ENCODE assay signal across 19 cellular contexts in genomic region chr20:51523276-51524013, GRCh38. TPM values are rescaled to one million over a fixed set of nuclear protein-coding genes. Genes with fewer than 3 reads are reported as not detected.
DNase-seq lines count a peak whose midpoint lies in the region; ATAC-seq and TF ChIP-seq lines count a peak whose summit lies in the region.
"Had no signal": no experiment of that assay in that cellular context is flagged by ENCODE, and none has a peak within 500 bp of the region (broad histone marks: within the 10 kb centered on the region; RNA-seq: fewer than 3 reads in every experiment).

No MANE protein-coding gene starts in this region.

- in situ Hi-C loops in HAP-1 (cut with MboI; ENCODE audit: low sequenced_read_pairs) = no loop called here

- H3K27ac ChIP-seq in OCI-LY1 (ENCODE audit: low read depth, low read length, poor library complexity, severe bottlenecking) = peak overlapping the region; percentile 64
- H3K27ac ChIP-seq: 22Rv1 had no signal

- H3K27me3 ChIP-seq in OCI-LY1 (ENCODE audit: insufficient read depth, low read length) (no peaks in the 10 kb centered on the region), HAP-1 (ENCODE audit: low read depth) (no peaks in the 10 kb centered on the region)
- H3K27me3 ChIP-seq: MG63 had no signal

- no peak overlapping the region for H3K9ac ChIP-seq in OCI-LY1 (ENCODE audit: low read length)

- no peaks in the 10 kb centered on the region for H4K20me1 ChIP-seq in OCI-LY1 (ENCODE audit: insufficient read depth, low read length)

- H3K36me3 ChIP-seq in OCI-LY1 (ENCODE audit: insufficient read depth, low read length) (peaks cover 36% of the 10 kb centered on the region), HAP-1 (replicated peaks) (no peaks in the 10 kb centered on the region)
- H3K36me3 ChIP-seq: MG63 had no signal

- no peak for DNase-seq in activated T-cell treated with anti-CD3 and anti-CD28 coated beads, Interleukin-2, amount 50 U/mL, for 24 hours
- no peak for DNase-seq in activated T-cell treated with anti-CD3 and anti-CD28 coated beads, Interleukin-2, amount 50 U/mL, for 4 hours
- DNase-seq in immature natural killer cell (no peak), NCI-H2196 (lab: John Stamatoyannopoulos, UW; ENCODE audit: unreplicated experiment) (no peak), HAP-1 (ENCODE audit: low spot score in 2 of 2) (no peak)
- DNase-seq: ACHN; C1 segment of cervical spinal cord; CD8-positive, alpha-beta T cell; MG63; NCI-H1417; NCI-H1694 treated with DMSO at 0.1 percent for 48 hours; NCI-H446 treated with DMSO at 0.1 percent for 48 hours; NCI-H526 treated with DMSO at 0.1 percent for 48 hours; PC-3; Right ventricle myocardium superior had no signal

- ATAC-seq in activated T-cell treated with anti-CD3 and anti-CD28 coated beads, Interleukin-2, amount 50 U/mL, for 4 hours = no peak
- ATAC-seq in stimulated activated memory B cell treated with anti-CD40 and anti-IgM and Interleukin-4, amounts not matched to agents 10 μg/mL and 1 μg/mL and 100 μg/mL, for 72 hours = no peak
- ATAC-seq in HG02798 (IDR thresholded peaks at IDR 0.05; ENCODE audit: poor library complexity, unreplicated experiment) = no peak
- ATAC-seq: CD8-positive, alpha-beta T cell; PC-3 had no signal

- peaks cover 76% of the 10 kb centered on the region for H3K4me1 Mint-ChIP-seq in activated T-cell treated with anti-CD3 and anti-CD28 coated beads, Interleukin-2, amount 50 U/mL, for 24 hours (ENCODE audit: low read depth)
- peaks cover 64% of the 10 kb centered on the region for H3K4me1 Mint-ChIP-seq in activated T-cell treated with anti-CD3 and anti-CD28 coated beads, Interleukin-2, amount 50 U/mL, for 4 hours (ENCODE audit: low read depth)
- peaks cover 79 to 82% of the 10 kb centered on the region in 2 donors for H3K4me1 Mint-ChIP-seq in immature natural killer cell
- peaks cover 64% of the 10 kb centered on the region for H3K4me1 Mint-ChIP-seq in stimulated activated memory B cell treated with anti-CD40 and anti-IgM and Interleukin-4, amounts not matched to agents 10 μg/mL and 1 μg/mL and 100 μg/mL, for 72 hours

- H3K4me3 Mint-ChIP-seq in activated T-cell treated with anti-CD3 and anti-CD28 coated beads, Interleukin-2, amount 50 U/mL, for 24 hours = no peak overlapping the region
- H3K4me3 Mint-ChIP-seq in activated T-cell treated with anti-CD3 and anti-CD28 coated beads, Interleukin-2, amount 50 U/mL, for 4 hours = no peak overlapping the region
- peak overlapping the region in 4 of 5 donors; percentile 27 to 82 (median 82) for H3K4me3 Mint-ChIP-seq in immature natural killer cell
- no peak overlapping the region for H3K4me3 Mint-ChIP-seq in stimulated activated memory B cell treated with anti-CD40 and anti-IgM and Interleukin-4, amounts not matched to agents 10 μg/mL and 1 μg/mL and 100 μg/mL, for 72 hours
- H3K4me3 Mint-ChIP-seq: CD8-positive, alpha-beta T cell had no signal

- H3K9me3 Mint-ChIP-seq in activated T-cell treated with anti-CD3 and anti-CD28 coated beads, Interleukin-2, amount 50 U/mL, for 24 hours = no peaks in the 10 kb centered on the region
- no peaks in the 10 kb centered on the region for H3K9me3 Mint-ChIP-seq in activated T-cell treated with anti-CD3 and anti-CD28 coated beads, Interleukin-2, amount 50 U/mL, for 4 hours
- no peaks in the 10 kb centered on the region for H3K9me3 Mint-ChIP-seq in immature natural killer cell
- no peaks in the 10 kb centered on the region for H3K9me3 Mint-ChIP-seq in stimulated activated memory B cell treated with anti-CD40 and anti-IgM and Interleukin-4, amounts not matched to agents 10 μg/mL and 1 μg/mL and 100 μg/mL, for 72 hours
- H3K9me3 Mint-ChIP-seq: CD8-positive, alpha-beta T cell had no signal

- no peak for TF ChIP-seq CTCF in OCI-LY1 (IDR thresholded peaks at IDR 0.05; ENCODE audit: low read length)

- peaks cover 82% of the 10 kb centered on the region for H3K36me3 Mint-ChIP-seq in activated T-cell treated with anti-CD3 and anti-CD28 coated beads, Interleukin-2, amount 50 U/mL, for 24 hours (ENCODE audit: low read depth)
- H3K36me3 Mint-ChIP-seq in activated T-cell treated with anti-CD3 and anti-CD28 coated beads, Interleukin-2, amount 50 U/mL, for 4 hours (ENCODE audit: insufficient read depth) = peaks cover 32% of the 10 kb centered on the region
- H3K36me3 Mint-ChIP-seq in immature natural killer cell = peaks cover 14 to 30% (median 17%) of the 10 kb centered on the region in 3 donors
- peaks cover 42% of the 10 kb centered on the region for H3K36me3 Mint-ChIP-seq in stimulated activated memory B cell treated with anti-CD40 and anti-IgM and Interleukin-4, amounts not matched to agents 10 μg/mL and 1 μg/mL and 100 μg/mL, for 72 hours

- H3K4me3 ChIP-seq in OCI-LY1 (ENCODE audit: low read depth, low read length, poor library complexity, severe bottlenecking) (no peak overlapping the region), HAP-1 (no peak overlapping the region)
- H3K4me3 ChIP-seq: MG63 had no signal

- H3F3A ChIP-seq in OCI-LY1 (ENCODE audit: insufficient read depth, low read length) = no peaks in the 10 kb centered on the region

- peak overlapping the region; percentile 21; the same call in 1 of the 2 replicates for H3K4me2 ChIP-seq in OCI-LY1 (ENCODE audit: low read length)

- H3K79me2 ChIP-seq in OCI-LY1 (ENCODE audit: insufficient read depth, low read length) = no peaks in the 10 kb centered on the region; the same call in 1 of the 2 replicates

- H3K9me3 ChIP-seq in OCI-LY1 (ENCODE audit: low read length) = no peaks in the 10 kb centered on the region
- H3K9me3 ChIP-seq in HAP-1 = no peaks in the 10 kb centered on the region
- H3K9me3 ChIP-seq: MG63 had no signal

- peak overlapping the region; percentile 100 for H3K27ac Mint-ChIP-seq in activated T-cell treated with anti-CD3 and anti-CD28 coated beads, Interleukin-2, amount 50 U/mL, for 24 hours
- H3K27ac Mint-ChIP-seq in immature natural killer cell = peak overlapping the region in 5 of 6 donors; percentile 93 to 100 (median 99)
- H3K27ac Mint-ChIP-seq in stimulated activated memory B cell treated with anti-CD40 and anti-IgM and Interleukin-4, amounts not matched to agents 10 μg/mL and 1 μg/mL and 100 μg/mL, for 72 hours = peak overlapping the region; percentile 94

- H3K4me1 ChIP-seq in OCI-LY1 (ENCODE audit: insufficient read depth, low read length, severe bottlenecking) (peaks cover 77% of the 10 kb centered on the region), HAP-1 (no peaks in the 10 kb centered on the region)

- no peaks in the 10 kb centered on the region for H3K27me3 Mint-ChIP-seq in activated T-cell treated with anti-CD3 and anti-CD28 coated beads, Interleukin-2, amount 50 U/mL, for 24 hours
- H3K27me3 Mint-ChIP-seq in activated T-cell treated with anti-CD3 and anti-CD28 coated beads, Interleukin-2, amount 50 U/mL, for 4 hours (ENCODE audit: low read depth) = no peaks in the 10 kb centered on the region
- peaks cover 0 to 10% (median 10%) of the 10 kb centered on the region in 3 donors for H3K27me3 Mint-ChIP-seq in immature natural killer cell (ENCODE audit: low read depth in 3 of 3)
- H3K27me3 Mint-ChIP-seq in stimulated activated memory B cell treated with anti-CD40 and anti-IgM and Interleukin-4, amounts not matched to agents 10 μg/mL and 1 μg/mL and 100 μg/mL, for 72 hours = no peaks in the 10 kb centered on the region

- no peak overlapping the region for H2AFZ ChIP-seq in OCI-LY1 (ENCODE audit: low read length)

- H3K9me2 ChIP-seq in OCI-LY1 (ENCODE audit: low read depth, low read length) = no peaks in the 10 kb centered on the region

RNA-seq across cellular contexts. Expression of gene NFATC2, which starts 19.1 kb away (rescaled TPM):
- total RNA-seq in activated T-cell treated with anti-CD3 and anti-CD28 coated beads, Interleukin-2, amount 50 U/mL, for 4 hours = 10 to 100 TPM; 48.3 to 51.4 (median 48.9) TPM
- 100 to 1,000 TPM in 1 of 3 donors, 10 to 100 TPM in 2; 14.5 to 101 (median 21.3) TPM for polyA plus RNA-seq in immature natural killer cell

Comparison
In these comparisons a context has a peak if more than half of its experiments do, and no peak if none do; other contexts are left out.
1. H3K4me3 Mint-ChIP-seq: peak in immature natural killer cell (4 of 5); none in activated T-cell treated with anti-CD3 and anti-CD28 coated beads, Interleukin-2, amount 50 U/mL, for 24 hours (single experiment), activated T-cell treated with anti-CD3 and anti-CD28 coated beads, Interleukin-2, amount 50 U/mL, for 4 hours (single experiment) and stimulated activated memory B cell treated with anti-CD40 and anti-IgM and Interleukin-4, amounts not matched to agents 10 μg/mL and 1 μg/mL and 100 μg/mL, for 72 hours (single experiment).
2. Peak in every context shown above with its lines, with median percentiles within 50 percentile points of each other: H3K27ac Mint-ChIP-seq.